Comparison of ENCODE assay signal across 9 cellular contexts in the genomic region with DNA sequence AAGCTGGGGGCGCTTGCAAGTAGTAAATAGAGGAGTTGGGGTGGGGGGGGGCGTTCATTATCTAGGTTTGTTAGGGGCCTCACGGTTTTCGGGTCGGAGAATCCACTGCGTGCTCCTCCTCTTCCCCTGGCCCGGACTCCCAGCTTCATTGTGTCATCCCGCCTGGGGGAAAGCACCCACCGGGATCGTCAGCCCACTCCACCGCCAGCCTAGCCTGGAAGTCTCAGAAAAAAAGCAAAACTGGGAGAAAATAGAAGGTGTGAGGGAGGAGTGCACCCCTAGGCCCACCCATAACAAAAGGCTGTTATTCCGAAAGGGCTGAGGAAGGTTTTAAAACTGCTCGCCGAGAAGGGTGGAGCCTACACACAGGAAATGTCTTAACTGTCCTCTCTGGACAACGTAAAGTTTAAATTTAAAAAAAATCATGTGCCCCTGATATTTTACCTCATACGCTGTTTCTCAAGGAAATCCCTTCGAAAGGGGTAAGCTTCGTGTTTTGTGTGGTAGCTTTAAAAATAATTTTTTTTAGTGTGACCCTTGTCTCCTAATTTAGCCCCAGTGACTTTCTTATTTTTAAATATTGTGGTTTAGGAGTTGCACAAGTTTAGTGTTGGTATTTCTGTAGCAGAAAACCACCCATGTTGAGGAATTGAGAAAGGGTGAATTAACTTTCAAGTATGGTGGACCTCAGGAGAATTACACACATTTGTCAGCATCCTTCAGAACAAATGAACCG.
DNase-seq lines count a peak whose midpoint lies in the region; ATAC-seq and TF ChIP-seq lines count a peak whose summit lies in the region.
"Had no signal": no experiment of that assay in that cellular context is flagged by ENCODE, and none has a peak within 500 bp of the region (broad histone marks: within the 10 kb centered on the region; RNA-seq: fewer than 3 reads in every experiment).

No MANE protein-coding gene starts in this region.

- H3K9ac ChIP-seq in HUES64 (ENCODE audit: low read depth, low read length), result peak overlapping the region; percentile 85

- peak overlapping the region; percentile 95 for H3K27ac Mint-ChIP-seq in WTC11

- H3K4me3 ChIP-seq in HUES64 (ENCODE audit: low read length) (peak overlapping the region; percentile 86), neuron (ENCODE audit: low read length) (peak overlapping the region; percentile 80)

- no peaks in the 10 kb centered on the region for H3K27me3 ChIP-seq in HUES64 (ENCODE audit: insufficient read depth, low read length)
- H3K27me3 ChIP-seq in neuron (ENCODE audit: insufficient read depth, low read length), result no peaks in the 10 kb centered on the region

- peak overlapping the region; percentile 91 for H3K4me3 Mint-ChIP-seq in WTC11

- H3K36me3 Mint-ChIP-seq in WTC11, result no peaks in the 10 kb centered on the region

- ATAC-seq in GM21619 (IDR thresholded peaks at IDR 0.05; ENCODE audit: unreplicated experiment) (peak; percentile 36), WTC11 (no peak)

- no peak for TF ChIP-seq CTCF in WTC11 (IDR thresholded peaks at IDR 0.05)

- WGBS in HUES64, result 6% methylated on average over 18 of the region's 19 CpGs

- H3K36me3 ChIP-seq in HUES64 (ENCODE audit: insufficient read depth, low read length), result no peaks in the 10 kb centered on the region
- no peaks in the 10 kb centered on the region for H3K36me3 ChIP-seq in neuron (ENCODE audit: insufficient read depth, low read length)

- H3K27ac ChIP-seq in HUES64 (ENCODE audit: low read depth, low read length), result peak overlapping the region; percentile 90
- H3K27ac ChIP-seq: C4-2B had no signal

- H3K27me3 Mint-ChIP-seq in WTC11 (ENCODE audit: low read depth), result no peaks in the 10 kb centered on the region

- POLR2A ChIA-PET in WTC11 (lab: Charles Lee), result interaction anchor here (0.6 to 1.3 kb wide), 6 partner anchors 9 to 241 kb away, joined by 3 to 4 read pairs (median 4); no protein-coding TSS in a partner anchor

- peaks cover 28% of the 10 kb centered on the region for H3K4me1 ChIP-seq in HUES64 (ENCODE audit: insufficient read depth, low read length)
- peaks cover 26% of the 10 kb centered on the region for H3K4me1 ChIP-seq in neuron (ENCODE audit: insufficient read depth, low read length)

- H3K4me1 Mint-ChIP-seq in WTC11, result peaks cover 59% of the 10 kb centered on the region

- H2AFZ ChIP-seq in neuron (ENCODE audit: low read depth, low read length), result peak overlapping the region; percentile 58

- no peaks in the 10 kb centered on the region for H3K9me3 Mint-ChIP-seq in WTC11

- CTCF ChIA-PET in WTC11 (lab: Charles Lee), result interaction anchor here (1.0 to 2.3 kb wide), 2 partner anchors 42 to 58 kb away, joined by 3 to 8 read pairs; no protein-coding TSS in a partner anchor

- DNase-seq in NCI-H2107 treated with DMSO at 0.1 percent for 48 hours (lab: John Stamatoyannopoulos, UW; ENCODE audit: unreplicated experiment) (peak; percentile 15), NCI-H2107 (lab: John Stamatoyannopoulos, UW) (no peak), WTC11 (ENCODE audit: low spot score) (no peak), fibroblast of peridontal ligament (ENCODE audit: extremely low read depth) (peak; percentile 84), HUDEP-2 (lab: John Stamatoyannopoulos, UW; ENCODE audit: unreplicated experiment in 76 of 76) (no peak)

- H3K9me3 ChIP-seq in HUES64 (ENCODE audit: insufficient read depth, low read depth, low read length) (no peaks in the 10 kb centered on the region), neuron (ENCODE audit: low read length) (no peaks in the 10 kb centered on the region)

TF ChIP-seq in WTC11, 78 proteins besides CTCF, POLR2A, EP300 and RAD21:
- TF ChIP-seq TP53 (CRISPR knock-in tag; IDR thresholded peaks at IDR 0.05) (no peak), SOX15 (CRISPR knock-in tag; IDR thresholded peaks at IDR 0.05) (no peak), SMAD4 (CRISPR knock-in tag; IDR thresholded peaks at IDR 0.05) (no peak), JAZF1 (CRISPR knock-in tag; IDR thresholded peaks at IDR 0.05) (no peak), SP1 (CRISPR knock-in tag; conservative IDR thresholded peaks at IDR 0.05) (0 out of 2 replicates have a peak, but pooled peaks have one; percentile 26)

Comparison
In these comparisons a context has a peak if more than half of its experiments do, and no peak if none do; other contexts are left out.
1. DNase-seq: peak in NCI-H2107 treated with DMSO at 0.1 percent for 48 hours (single experiment) and fibroblast of peridontal ligament (single experiment); none in NCI-H2107 (single experiment), WTC11 (single experiment) and HUDEP-2 (0 of 76).